Comparison of ENCODE assay signal across 9 cellular contexts in genomic region chr19:24002256-24002945, GRCh38.
"Had no signal": no experiment of that assay in that cellular context is flagged by ENCODE, and none has a peak within 500 bp of the region (broad histone marks: within the 10 kb centered on the region; RNA-seq: fewer than 3 reads in every experiment).

No MANE protein-coding gene starts in this region.

- DNase-seq: GM23248, GOT3, H9, HCEC 1CT, KBM-7 had no signal

- H3K27ac ChIP-seq: GM23248, HL-60, KMS-11 had no signal

- H2AFZ ChIP-seq: GM23248 had no signal

- H3K27ac Mint-ChIP-seq: H9, IgD-negative memory B cell had no signal

- ATAC-seq: HepG2 had no signal

- H3K4me2 ChIP-seq: KMS-11 had no signal

- H3K4me1 Mint-ChIP-seq: H9, IgD-negative memory B cell had no signal

- H3K4me3 ChIP-seq: GM23248 had no signal

- H3K4me3 Mint-ChIP-seq: H9 had no signal

- H3K27me3 Mint-ChIP-seq: IgD-negative memory B cell had no signal
